Comparison of ENCODE assay signal across 8 cellular contexts in the genomic region with DNA sequence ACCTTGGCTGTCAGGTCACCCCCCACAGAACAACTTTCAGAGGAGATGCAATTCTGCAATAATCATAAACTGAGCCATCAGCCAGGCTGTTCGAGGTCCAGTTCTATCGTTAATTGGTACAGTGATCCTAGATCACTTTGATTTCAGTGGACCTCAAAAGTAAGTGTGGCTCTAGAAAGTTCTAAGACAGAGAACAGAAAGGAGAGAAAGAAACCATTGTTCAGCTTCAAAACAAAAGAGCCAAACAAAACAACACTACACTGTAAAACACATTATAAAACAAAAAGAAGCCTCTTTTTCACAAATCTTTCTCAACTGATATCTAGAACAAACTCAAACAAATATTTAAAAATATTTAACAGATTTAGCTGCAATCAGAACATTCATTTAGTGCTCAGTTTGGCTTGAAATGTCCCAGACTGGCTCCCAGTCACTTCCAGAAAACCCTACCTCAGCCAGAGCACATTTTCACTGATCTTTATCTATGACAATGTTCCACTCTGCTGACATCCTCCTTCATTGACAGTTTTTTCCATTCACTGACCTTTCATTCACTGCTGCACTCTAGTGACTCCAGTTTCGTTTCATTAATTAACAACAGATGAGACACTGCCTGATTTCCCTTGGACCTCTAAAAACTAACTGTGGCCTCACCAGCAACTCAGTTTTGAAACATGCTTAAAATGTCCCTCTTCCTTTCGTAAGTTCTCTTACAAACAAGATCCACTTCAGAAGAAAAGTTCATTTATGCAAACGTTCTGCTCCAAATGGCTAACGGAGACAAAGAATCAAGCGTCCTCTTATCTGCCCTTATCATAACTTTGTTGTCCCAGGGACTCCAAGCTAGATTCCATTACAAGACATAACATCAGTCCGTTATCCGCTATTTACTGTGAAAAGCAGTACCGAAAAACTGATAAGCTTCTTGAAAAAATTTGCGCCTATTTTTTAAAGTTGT. TPM values are rescaled to one million over a fixed set of nuclear protein-coding genes. Genes with fewer than 3 reads are reported as not detected.
DNase-seq lines count a peak whose midpoint lies in the region; ATAC-seq and TF ChIP-seq lines count a peak whose summit lies in the region.

No MANE protein-coding gene starts in this region.

- no peak overlapping the region for H3T11ph ChIP-seq in H9 (ENCODE audit: low read length)

- H3K27me3 Mint-ChIP-seq in activated CD4-positive, alpha-beta T cell treated with anti-CD3 and anti-CD28 coated beads for 36 hours, result no peaks in the 10 kb centered on the region
- no peaks in the 10 kb centered on the region for H3K27me3 Mint-ChIP-seq in H9 (ENCODE audit: low read depth)

- no peak overlapping the region for H3K9ac ChIP-seq in H9 (ENCODE audit: extremely low read depth, insufficient read length, low read length)

- no peak overlapping the region for H2BK15ac ChIP-seq in H9 (ENCODE audit: low read depth, low read length)

- H3K4me2 ChIP-seq in H9 (ENCODE audit: insufficient read depth, insufficient read length, low read length), result no peak overlapping the region

- no peak overlapping the region for H3K56ac ChIP-seq in H9 (ENCODE audit: insufficient read length, low read depth, low read length)

- WGBS in H9 (ENCODE audit: extremely low coverage, insufficient read length, low lambda C conversion rate), result no CpG with 5 or more reads among the region's 11 CpGs

- no peak overlapping the region for H3K23ac ChIP-seq in H9 (ENCODE audit: insufficient read length, low read depth, low read length)

- no peak overlapping the region for H3K18ac ChIP-seq in H9 (ENCODE audit: insufficient read length, low read depth, low read length)

- H3K27me3 ChIP-seq in H9 (ENCODE audit: insufficient read depth, low read length), result no peaks in the 10 kb centered on the region

- H3K36me3 Mint-ChIP-seq in activated CD4-positive, alpha-beta T cell treated with anti-CD3 and anti-CD28 coated beads for 36 hours (ENCODE audit: low read depth), result peaks cover 25% of the 10 kb centered on the region
- peaks cover 2 to 4% (median 2%) of the 10 kb centered on the region in 3 experiments; a peak in 3 of 7 replicates for H3K36me3 Mint-ChIP-seq in H9 (ENCODE audit: insufficient read depth in 1 of 3, low read depth in 3 of 3)

- no peak overlapping the region for H2BK20ac ChIP-seq in H9 (ENCODE audit: low read depth, low read length, poor library complexity, severe bottlenecking)

- peak; percentile 51 for DNase-seq in activated CD4-positive, alpha-beta T cell treated with anti-CD3 and anti-CD28 coated beads for 36 hours
- DNase-seq in activated CD4-positive, alpha-beta T cell treated with anti-CD3 and anti-CD28 coated beads for 1 hour, result no peak
- DNase-seq in H9, result no peak
- peak; percentile 90 for DNase-seq in RPMI7951 (ENCODE audit: low read depth)
- no peak for DNase-seq in omental fat pad (ENCODE audit: low spot score)
- no peak for DNase-seq in SHP77 treated with DMSO at 0.1 percent for 48 hours (lab: John Stamatoyannopoulos, UW)
- DNase-seq in COR-L47 (lab: John Stamatoyannopoulos, UW), result no peak

- no peak overlapping the region for H4K91ac ChIP-seq in H9 (ENCODE audit: insufficient read length, low read depth, low read length)

- H3K14ac ChIP-seq in H9 (ENCODE audit: insufficient read depth, low read length), result no peak overlapping the region

- H3K79me2 ChIP-seq in H9 (ENCODE audit: insufficient read depth, low read length), result peaks cover 8% of the 10 kb centered on the region; the same call in 1 of the 2 replicates

- intact Hi-C loops in activated CD4-positive, alpha-beta T cell treated with anti-CD3 and anti-CD28 coated beads for 36 hours (cut with DNase I, micrococcal nuclease), result loop anchor here (1.0 to 10.0 kb wide), 10 partner anchors 19 to 389 kb away; a partner anchor contains a TSS

- CTCF ChIA-PET in activated CD4-positive, alpha-beta T cell treated with anti-CD3 and anti-CD28 coated beads for 36 hours (lab: Charles Lee), result interaction anchor here (0.6 to 1.5 kb wide), 11 partner anchors 16 to 142 kb away, joined by 3 to 5 read pairs (median 3); a partner anchor contains a TSS

- H2BK12ac ChIP-seq in H9 (ENCODE audit: insufficient read length, low read depth, low read length), result no peak overlapping the region

- H2BK120ac ChIP-seq in H9 (ENCODE audit: low read depth, low read length, poor library complexity, severe bottlenecking), result no peak overlapping the region

- no peak overlapping the region for H3K27ac ChIP-seq in H9 (ENCODE audit: insufficient read length, low read depth, low read length)

- H3K4me1 Mint-ChIP-seq in activated CD4-positive, alpha-beta T cell treated with anti-CD3 and anti-CD28 coated beads for 36 hours, result peaks cover 55% of the 10 kb centered on the region
- H3K4me1 Mint-ChIP-seq in H9, result peaks cover 62 to 67% of the 10 kb centered on the region in 2 experiments

- peaks cover 11% of the 10 kb centered on the region; the same call in 1 of the 2 replicates for H3K4me1 ChIP-seq in H9 (ENCODE audit: insufficient read depth, low read length)

- H2BK5ac ChIP-seq in H9 (ENCODE audit: insufficient read length, low read length), result no peak overlapping the region

- no peak overlapping the region for H2AFZ ChIP-seq in H9 (ENCODE audit: low read length)

- peak; percentile 79 for ATAC-seq in activated CD4-positive, alpha-beta T cell treated with anti-CD3 and anti-CD28 coated beads for 36 hours
- peak; percentile 41 for ATAC-seq in esophagus mucosa
- peak; percentile 42 for ATAC-seq in omental fat pad (ENCODE audit: low FRiP score)

- H3K4ac ChIP-seq in H9 (ENCODE audit: low read depth, low read length), result no peak overlapping the region

- H2AK5ac ChIP-seq in H9 (ENCODE audit: insufficient read length, low read length), result no peak overlapping the region

- POLR2A ChIA-PET in activated CD4-positive, alpha-beta T cell treated with anti-CD3 and anti-CD28 coated beads for 36 hours (lab: Charles Lee), result interaction anchor here (0.6 to 1.4 kb wide), 4 partner anchors 10 to 115 kb away, joined by 3 to 7 read pairs (median 6); no protein-coding TSS in a partner anchor

- peak overlapping the region; percentile 55 for H3K4me3 Mint-ChIP-seq in activated CD4-positive, alpha-beta T cell treated with anti-CD3 and anti-CD28 coated beads for 36 hours
- no peak overlapping the region for H3K4me3 Mint-ChIP-seq in H9

- H3K27ac Mint-ChIP-seq in activated CD4-positive, alpha-beta T cell treated with anti-CD3 and anti-CD28 coated beads for 36 hours, result peak overlapping the region; percentile 96
- peak overlapping the region in 2 of 3 experiments; percentile 19 to 87; a peak in 5 of 7 replicates for H3K27ac Mint-ChIP-seq in H9

- no peak overlapping the region for H4K8ac ChIP-seq in H9 (replicated peaks; ENCODE audit: insufficient read length, low read depth, low read length)

- no peaks in the 10 kb centered on the region for H3K9me3 ChIP-seq in H9 (ENCODE audit: control insufficient read depth, low read depth, low read length)

- no peaks in the 10 kb centered on the region for H3K23me2 ChIP-seq in H9 (ENCODE audit: insufficient read length, low read depth, low read length, poor library complexity, severe bottlenecking)

- H4K20me1 ChIP-seq in H9 (ENCODE audit: control insufficient read depth, insufficient read depth, insufficient read length), result no peaks in the 10 kb centered on the region

- TF ChIP-seq CTCF in H9 (conservative IDR thresholded peaks at IDR 0.05) (no peak), omental fat pad (IDR thresholded peaks at IDR 0.05) (no peak)

- H3K9me3 Mint-ChIP-seq in activated CD4-positive, alpha-beta T cell treated with anti-CD3 and anti-CD28 coated beads for 36 hours (ENCODE audit: low read depth), result no peaks in the 10 kb centered on the region
- H3K9me3 Mint-ChIP-seq in H9, result no peaks in the 10 kb centered on the region

- no peak overlapping the region for H4K5ac ChIP-seq in H9 (ENCODE audit: insufficient read length, low read depth, low read length)

- peaks cover 10% of the 10 kb centered on the region for H3K79me1 ChIP-seq in H9 (ENCODE audit: insufficient read depth, low read depth, low read length, poor library complexity, severe bottlenecking)

RNA-seq across cellular contexts. Expression of a gene that starts 56.8 kb away (rescaled TPM):
- total RNA-seq in activated CD4-positive, alpha-beta T cell treated with anti-CD3 and anti-CD28 coated beads for 36 hours, result 10 to 100 TPM; 39.3 to 40.4 TPM
- 62.5 and 64.0 TPM in 2 replicates for total RNA-seq in H9 (2021)
- 6.0 and 7.9 TPM in 2 replicates for total RNA-seq in RPMI7951 (2014; rRNA removed; shearing (Covaris generic))
- 22.3 TPM for total RNA-seq in esophagus mucosa
- 10 to 100 TPM; 18.2 to 29.6 (median 18.7) TPM for total RNA-seq in omental fat pad

Comparison
In these comparisons a context has a peak if more than half of its experiments do, and no peak if none do; other contexts are left out.
1. DNase-seq: peak in activated CD4-positive, alpha-beta T cell treated with anti-CD3 and anti-CD28 coated beads for 36 hours (single experiment) and RPMI7951 (single experiment); none in activated CD4-positive, alpha-beta T cell treated with anti-CD3 and anti-CD28 coated beads for 1 hour (single experiment), H9 (single experiment), omental fat pad (single experiment), SHP77 treated with DMSO at 0.1 percent for 48 hours (single experiment) and COR-L47 (single experiment).
2. Peak in every context shown above with its lines, with median percentiles within 50 percentile points of each other: ATAC-seq.